In genomic region chr2:20419007-20419576, GRCh38 we compare ENCODE assay signal across 15 cellular contexts. TPM values are rescaled to one million over a fixed set of nuclear protein-coding genes. Genes with fewer than 3 reads are reported as not detected.
DNase-seq lines count a peak whose midpoint lies in the region; ATAC-seq and TF ChIP-seq lines count a peak whose summit lies in the region.
"Had no signal": no experiment of that assay in that cellular context is flagged by ENCODE, and none has a peak within 500 bp of the region (broad histone marks: within the 10 kb centered on the region; RNA-seq: fewer than 3 reads in every experiment).

No MANE protein-coding gene starts in this region.

- peaks cover 7% of the 10 kb centered on the region for H3K4me1 Mint-ChIP-seq in activated CD4-positive, alpha-beta T cell treated with anti-CD3 and anti-CD28 coated beads, Interleukin-2, amount 10 ng/mL, durations not matched to agents 7 days and 5 days
- peaks cover 12% of the 10 kb centered on the region for H3K4me1 Mint-ChIP-seq in activated CD4-positive, alpha-beta T cell treated with anti-CD3 and anti-CD28 coated beads, Interleukin-2, amount 10 ng/mL, durations not matched to agents 24 days and 14 days
- H3K4me1 Mint-ChIP-seq in nephron, result peaks cover 36% of the 10 kb centered on the region

- H3K36me3 Mint-ChIP-seq in activated CD4-positive, alpha-beta T cell treated with anti-CD3 and anti-CD28 coated beads, Interleukin-2, amount 10 ng/mL, durations not matched to agents 7 days and 5 days (ENCODE audit: low read depth), result no peaks in the 10 kb centered on the region
- H3K36me3 Mint-ChIP-seq in activated CD4-positive, alpha-beta T cell treated with anti-CD3 and anti-CD28 coated beads, Interleukin-2, amount 10 ng/mL, durations not matched to agents 24 days and 14 days (ENCODE audit: low read depth), result no peaks in the 10 kb centered on the region
- H3K36me3 Mint-ChIP-seq in nephron (ENCODE audit: low read depth), result no peaks in the 10 kb centered on the region

- no peak for DNase-seq in activated CD4-positive, alpha-beta T cell treated with anti-CD3 and anti-CD28 coated beads, Interleukin-2, amount 10 ng/mL, durations not matched to agents 7 days and 5 days
- no peak for DNase-seq in activated CD4-positive, alpha-beta T cell treated with anti-CD3 and anti-CD28 coated beads, Interleukin-2, amount 10 ng/mL, durations not matched to agents 24 days and 14 days
- DNase-seq in upper lobe of left lung, result peak in 1 of 2 donors; percentile 38
- no peak for DNase-seq in NK-92 (lab: John Stamatoyannopoulos, UW; ENCODE audit: unreplicated experiment)
- DNase-seq in middle frontal gyrus (ENCODE audit: extremely low spot score, low spot score), result no peak
- DNase-seq: activated B cell treated with CpG ODN at 0.5 μM for 24 hours; activated naive CD4-positive, alpha-beta T cell; DMS79; NCI-H1048; PC-3 had no signal

- no peak overlapping the region for H3K4me3 Mint-ChIP-seq in activated CD4-positive, alpha-beta T cell treated with anti-CD3 and anti-CD28 coated beads, Interleukin-2, amount 10 ng/mL, durations not matched to agents 7 days and 5 days
- no peak overlapping the region for H3K4me3 Mint-ChIP-seq in activated CD4-positive, alpha-beta T cell treated with anti-CD3 and anti-CD28 coated beads, Interleukin-2, amount 10 ng/mL, durations not matched to agents 24 days and 14 days
- peak overlapping the region in 2 of 3 experiments; percentile 28 to 58 for H3K4me3 Mint-ChIP-seq in nephron
- H3K4me3 Mint-ChIP-seq: activated B cell treated with CpG ODN at 0.5 μM for 24 hours had no signal

- ATAC-seq in gastroesophageal sphincter (peak; percentile 52), upper lobe of left lung (ENCODE audit: low FRiP score in 2 of 2) (peak; percentile 37 to 63), HG03457 (IDR thresholded peaks at IDR 0.05; ENCODE audit: unreplicated experiment) (no peak)
- ATAC-seq: PC-3 had no signal

- intact Hi-C loops in activated CD4-positive, alpha-beta T cell treated with anti-CD3 and anti-CD28 coated beads, Interleukin-2, amount 10 ng/mL, durations not matched to agents 24 days and 14 days (cut with micrococcal nuclease), result no loop called here

- H3K4me3 ChIP-seq in gastroesophageal sphincter (no peak overlapping the region), upper lobe of left lung (no peak overlapping the region)
- H3K4me3 ChIP-seq: HAP-1 had no signal

- peak in 1 of 2 donors; percentile 21 for TF ChIP-seq POLR2A in gastroesophageal sphincter (IDR thresholded peaks at IDR 0.05)
- no peak for TF ChIP-seq POLR2A in upper lobe of left lung (IDR thresholded peaks at IDR 0.05)

- 25 to 41% methylated on average over 3 of the region's 8 CpGs for WGBS in gastroesophageal sphincter (ENCODE audit: low coverage in 1 of 2), 2 donors
- WGBS in upper lobe of left lung, 2 donors, result 60 to 65% methylated on average over 8 of the region's 8 CpGs

- H3K36me3 ChIP-seq in gastroesophageal sphincter (no peaks in the 10 kb centered on the region), upper lobe of left lung (no peaks in the 10 kb centered on the region)
- H3K36me3 ChIP-seq: HAP-1 had no signal

- H3K27ac ChIP-seq in gastroesophageal sphincter, result peak overlapping the region; percentile 19 to 83 (median 73)
- peak overlapping the region in 3 of 4 donors; percentile 51 to 79 (median 69) for H3K27ac ChIP-seq in upper lobe of left lung
- H3K27ac ChIP-seq: 22Rv1 had no signal

- H3K27me3 ChIP-seq in gastroesophageal sphincter (no peaks in the 10 kb centered on the region), upper lobe of left lung (no peaks in the 10 kb centered on the region)

- peak overlapping the region; percentile 22 for H3K27ac Mint-ChIP-seq in activated CD4-positive, alpha-beta T cell treated with anti-CD3 and anti-CD28 coated beads, Interleukin-2, amount 10 ng/mL, durations not matched to agents 7 days and 5 days
- no peak overlapping the region for H3K27ac Mint-ChIP-seq in activated CD4-positive, alpha-beta T cell treated with anti-CD3 and anti-CD28 coated beads, Interleukin-2, amount 10 ng/mL, durations not matched to agents 24 days and 14 days
- H3K27ac Mint-ChIP-seq in nephron, result peak overlapping the region; percentile 41 to 98 (median 64)
- H3K27ac Mint-ChIP-seq: activated B cell treated with CpG ODN at 0.5 μM for 24 hours had no signal

- H3K9me3 ChIP-seq in gastroesophageal sphincter (no peaks in the 10 kb centered on the region), upper lobe of left lung (no peaks in the 10 kb centered on the region)
- H3K9me3 ChIP-seq: HAP-1 had no signal

- POLR2A ChIA-PET in activated CD4-positive, alpha-beta T cell treated with anti-CD3 and anti-CD28 coated beads, Interleukin-2, amount 10 ng/mL, durations not matched to agents 7 days and 5 days (lab: Charles Lee), result no interaction called here

- peaks cover 0 to 57% (median 31%) of the 10 kb centered on the region in 3 donors for H3K4me1 ChIP-seq in gastroesophageal sphincter
- H3K4me1 ChIP-seq in upper lobe of left lung, result peaks cover 29 to 38% (median 32%) of the 10 kb centered on the region in 4 donors
- H3K4me1 ChIP-seq: HAP-1 had no signal

- CTCF ChIA-PET in activated CD4-positive, alpha-beta T cell treated with anti-CD3 and anti-CD28 coated beads, Interleukin-2, amount 10 ng/mL, durations not matched to agents 7 days and 5 days (lab: Charles Lee), result interaction anchor here (1.4 kb wide), 1 partner anchor 8 kb away, joined by 7 read pairs; no protein-coding TSS in a partner anchor

- TF ChIP-seq CTCF in gastroesophageal sphincter (IDR thresholded peaks at IDR 0.05), result no peak
- no peak for TF ChIP-seq CTCF in nephron (IDR thresholded peaks at IDR 0.05; ENCODE audit: unreplicated experiment in 3 of 3)
- no peak for TF ChIP-seq CTCF in upper lobe of left lung (IDR thresholded peaks at IDR 0.05)

- no peaks in the 10 kb centered on the region for H3K9me3 Mint-ChIP-seq in activated CD4-positive, alpha-beta T cell treated with anti-CD3 and anti-CD28 coated beads, Interleukin-2, amount 10 ng/mL, durations not matched to agents 7 days and 5 days
- no peaks in the 10 kb centered on the region for H3K9me3 Mint-ChIP-seq in activated CD4-positive, alpha-beta T cell treated with anti-CD3 and anti-CD28 coated beads, Interleukin-2, amount 10 ng/mL, durations not matched to agents 24 days and 14 days
- peaks cover 3% of the 10 kb centered on the region for H3K9me3 Mint-ChIP-seq in nephron
- H3K9me3 Mint-ChIP-seq: activated B cell treated with CpG ODN at 0.5 μM for 24 hours had no signal

- TF ChIP-seq EP300 in gastroesophageal sphincter (IDR thresholded peaks at IDR 0.05) (no peak), upper lobe of left lung (IDR thresholded peaks at IDR 0.05) (no peak)

- H3K27me3 Mint-ChIP-seq in activated CD4-positive, alpha-beta T cell treated with anti-CD3 and anti-CD28 coated beads, Interleukin-2, amount 10 ng/mL, durations not matched to agents 7 days and 5 days, result peaks cover 10% of the 10 kb centered on the region
- peaks cover 20% of the 10 kb centered on the region for H3K27me3 Mint-ChIP-seq in activated CD4-positive, alpha-beta T cell treated with anti-CD3 and anti-CD28 coated beads, Interleukin-2, amount 10 ng/mL, durations not matched to agents 24 days and 14 days
- H3K27me3 Mint-ChIP-seq in nephron (ENCODE audit: low read depth), result peaks cover 10% of the 10 kb centered on the region

RNA-seq across cellular contexts. Expression of gene RHOB, which starts 27.8 kb away (rescaled TPM):
- total RNA-seq in activated CD4-positive, alpha-beta T cell treated with anti-CD3 and anti-CD28 coated beads, Interleukin-2, amount 10 ng/mL, durations not matched to agents 7 days and 5 days, result under 1 TPM; 0.52 to 0.67 TPM
- total RNA-seq in activated CD4-positive, alpha-beta T cell treated with anti-CD3 and anti-CD28 coated beads, Interleukin-2, amount 10 ng/mL, durations not matched to agents 24 days and 14 days, result 16.4 and 18.5 TPM in 2 replicates
- total RNA-seq in gastroesophageal sphincter, result 1,000 to 10,000 TPM; 1,174 to 1,482 (median 1,322) TPM
- 100 to 1,000 TPM; 193 to 583 (median 336) TPM for total RNA-seq in upper lobe of left lung

Comparison
In these comparisons a context has a peak if more than half of its experiments do, and no peak if none do; other contexts are left out.
1. RNA of gene RHOB, which starts 27.8 kb away (total RNA-seq): 1,174 to 1,482 TPM in gastroesophageal sphincter, 193 to 583 TPM in upper lobe of left lung and 16.4 to 18.5 TPM in activated CD4-positive, alpha-beta T cell treated with anti-CD3 and anti-CD28 coated beads, Interleukin-2, amount 10 ng/mL, durations not matched to agents 24 days and 14 days; 0.52 to 0.67 TPM in activated CD4-positive, alpha-beta T cell treated with anti-CD3 and anti-CD28 coated beads, Interleukin-2, amount 10 ng/mL, durations not matched to agents 7 days and 5 days; every median in the first group is over 10 times any median in the second.
2. H3K4me3 Mint-ChIP-seq: peak in nephron (2 of 3); none in activated CD4-positive, alpha-beta T cell treated with anti-CD3 and anti-CD28 coated beads, Interleukin-2, amount 10 ng/mL, durations not matched to agents 7 days and 5 days (single experiment) and activated CD4-positive, alpha-beta T cell treated with anti-CD3 and anti-CD28 coated beads, Interleukin-2, amount 10 ng/mL, durations not matched to agents 24 days and 14 days (single experiment).